In genomic region chr19:48794291-48794690, GRCh38 we compare ENCODE assay signal across 12 cellular contexts. TPM values are rescaled to one million over a fixed set of nuclear protein-coding genes. Genes with fewer than 3 reads are reported as not detected.
A peak's percentile ranks its signal among the peaks of the same experiment; 100 is the strongest.
DNase-seq lines count a peak whose midpoint lies in the region; ATAC-seq and TF ChIP-seq lines count a peak whose summit lies in the region.
"Had no signal": no experiment of that assay in that cellular context is flagged by ENCODE, and none has a peak within 500 bp of the region (broad histone marks: within the 10 kb centered on the region; RNA-seq: fewer than 3 reads in every experiment).

No MANE protein-coding gene starts in this region.

- H3K36me3 ChIP-seq in DND-41 (ENCODE audit: insufficient read depth, low read length) (0 out of 2 replicates have a peak, but pooled peaks cover 4% of the 10 kb centered on the region), gastrocnemius medialis (no peaks in the 10 kb centered on the region)

- H3K4me1 ChIP-seq in DND-41 (ENCODE audit: insufficient read depth, low read length) = peaks cover 16% of the 10 kb centered on the region
- peaks cover 0 to 4% of the 10 kb centered on the region in 2 donors for H3K4me1 ChIP-seq in gastrocnemius medialis

- H3K4me3 Mint-ChIP-seq in T-helper 17 cell (peak overlapping the region; percentile 89), glutamatergic neuron (ENCODE audit: unreplicated experiment) (peak overlapping the region; percentile 94)

- H3K9ac ChIP-seq in DND-41 (ENCODE audit: low read depth, low read length) = peak overlapping the region; percentile 51; the same call in 1 of the 2 replicates

- in situ Hi-C loops in gastrocnemius medialis (cut with MboI; ENCODE audit: low sequenced_read_pairs in 4 of 4) = loop anchor here (5.0 kb wide), 2 partner anchors 38 to 48 kb away; no protein-coding TSS in a partner anchor

- H3K27me3 ChIP-seq in DND-41 (ENCODE audit: insufficient read depth, low read length, poor library complexity) (no peaks in the 10 kb centered on the region), gastrocnemius medialis (no peaks in the 10 kb centered on the region)

- intact Hi-C loops in gastrocnemius medialis (cut with DNase I; ENCODE audit: low total_unique reads) = loop anchor here (2.0 kb wide), 1 partner anchor 17 kb away; the partner anchor contains the start of gene BCAT2

- H3K27me3 Mint-ChIP-seq in T-helper 17 cell = no peaks in the 10 kb centered on the region
- H3K27me3 Mint-ChIP-seq in glutamatergic neuron (ENCODE audit: unreplicated experiment) = no peaks in the 10 kb centered on the region

- TF ChIP-seq POLR2A in gastrocnemius medialis (IDR thresholded peaks at IDR 0.05) = no peak

- H3K79me2 ChIP-seq in DND-41 (ENCODE audit: insufficient read depth, low read length) = no peaks in the 10 kb centered on the region

- H3K36me3 Mint-ChIP-seq in T-helper 17 cell (ENCODE audit: low read depth) (no peaks in the 10 kb centered on the region), glutamatergic neuron (ENCODE audit: unreplicated experiment) (no peaks in the 10 kb centered on the region)

- peak overlapping the region; percentile 87 for H2AFZ ChIP-seq in DND-41 (ENCODE audit: low read depth, low read length)

- TF ChIP-seq CTCF in DND-41 (IDR thresholded peaks at IDR 0.05; ENCODE audit: borderline replicate concordance, extremely low read depth, low read length, poor library complexity, severe bottlenecking) (no peak), glutamatergic neuron (IDR thresholded peaks at IDR 0.05; ENCODE audit: partially characterized antibody, unreplicated experiment) (no peak), gastrocnemius medialis (IDR thresholded peaks at IDR 0.05 in 4 of 5, conservative IDR thresholded peaks at IDR 0.05 in 1 of 5) (no peak)

- H3K27ac Mint-ChIP-seq in T-helper 17 cell (no peak overlapping the region), glutamatergic neuron (ENCODE audit: unreplicated experiment) (no peak overlapping the region)

- H3K27ac ChIP-seq in DND-41 (ENCODE audit: low read length) = no peak overlapping the region
- H3K27ac ChIP-seq in gastrocnemius medialis = peak overlapping the region; percentile 83 to 90 (median 86)

- H3K9me3 Mint-ChIP-seq in glutamatergic neuron (ENCODE audit: unreplicated experiment) = no peaks in the 10 kb centered on the region

- DNase-seq in DND-41 (no peak), T-helper 17 cell (no peak), glutamatergic neuron (no peak), gastrocnemius medialis (no peak), left lobe of liver (ENCODE audit: low spot score) (no peak), SKM-1 treated with dmso at 0.1 percent for 144 hours (lab: John Stamatoyannopoulos, UW; ENCODE audit: unreplicated experiment) (no peak)
- DNase-seq: hippocampal formation, mucosa of descending colon, NCI-H1694 treated with DMSO at 0.1 percent for 48 hours had no signal

- peaks cover 4% of the 10 kb centered on the region for H3K4me1 Mint-ChIP-seq in T-helper 17 cell
- peaks cover 3% of the 10 kb centered on the region for H3K4me1 Mint-ChIP-seq in glutamatergic neuron (ENCODE audit: low read depth, unreplicated experiment)

- H3K4me3 ChIP-seq in DND-41 (ENCODE audit: low read depth in 1 of 2, low read length in 2 of 2) (no peak overlapping the region), gastrocnemius medialis (no peak overlapping the region)
- H3K4me3 ChIP-seq: mucosa of descending colon had no signal

- peak overlapping the region; percentile 82; the same call in 1 of the 2 replicates for H3K4me2 ChIP-seq in DND-41 (ENCODE audit: insufficient read depth, low read length)

- H3K9me3 ChIP-seq in DND-41 (ENCODE audit: insufficient read depth, low read length, severe bottlenecking) (no peaks in the 10 kb centered on the region), T-helper 17 cell (ENCODE audit: control insufficient read depth, low read length, poor library complexity, severe bottlenecking) (no peaks in the 10 kb centered on the region), gastrocnemius medialis (no peaks in the 10 kb centered on the region)
- H3K9me3 ChIP-seq: mucosa of descending colon had no signal

- no peaks in the 10 kb centered on the region for H4K20me1 ChIP-seq in DND-41 (ENCODE audit: insufficient read depth, low read length)

- ATAC-seq in DND-41 (ENCODE audit: insufficient read depth, low read depth) (no peak), T-helper 17 cell (no peak), gastrocnemius medialis (no peak), HG03342 (IDR thresholded peaks at IDR 0.05; ENCODE audit: unreplicated experiment) (no peak), GM21786 (IDR thresholded peaks at IDR 0.05; ENCODE audit: unreplicated experiment) (no peak), left lobe of liver (no peak)

RNA-seq across cellular contexts. Expression of gene BCAT2, which starts 16.5 kb away (rescaled TPM):
- total RNA-seq in T-helper 17 cell (10 to 100 TPM; 14.0 to 14.6 TPM), glutamatergic neuron (ENCODE audit: unreplicated experiment) (22.3 TPM), gastrocnemius medialis (10 to 100 TPM; 28.0 to 56.6 (median 43.8) TPM), left lobe of liver (21.7 TPM)

RNA-seq across cellular contexts. Expression of gene FGF21, which starts 39.0 kb away (rescaled TPM):
- total RNA-seq in T-helper 17 cell (not detected), glutamatergic neuron (ENCODE audit: unreplicated experiment) (not detected), gastrocnemius medialis (not detected), left lobe of liver (0.75 TPM)
- total RNA-seq: mucosa of descending colon, OCI-LY7 had no signal

RNA-seq across cellular contexts. Expression of gene FUT1, which starts 41.9 kb away (rescaled TPM):
- total RNA-seq in T-helper 17 cell = under 1 TPM; 0.07 to 0.16 TPM
- 4.4 TPM for total RNA-seq in glutamatergic neuron (ENCODE audit: unreplicated experiment)
- 1 to 10 TPM in 2 of 4 donors, under 1 TPM in 2; 0.61 to 1.3 (median 0.98) TPM for total RNA-seq in gastrocnemius medialis
- total RNA-seq in left lobe of liver = 0.43 TPM

RNA-seq across cellular contexts. Expression of gene HSD17B14, which starts 42.0 kb away (rescaled TPM):
- total RNA-seq in T-helper 17 cell (under 1 TPM in 1 of 2 donors, not detected in 1; 0.44 TPM), glutamatergic neuron (ENCODE audit: unreplicated experiment) (1.0 TPM), gastrocnemius medialis (1 to 10 TPM in 3 of 4 donors, not detected in 1; 1.2 to 1.9 (median 1.7) TPM), left lobe of liver (15.7 TPM)

RNA-seq across cellular contexts. Expression of gene IZUMO1, which starts 47.6 kb away (rescaled TPM):
- total RNA-seq in T-helper 17 cell = not detected
- not detected for total RNA-seq in glutamatergic neuron (ENCODE audit: unreplicated experiment)
- 1 to 10 TPM in 1 of 4 donors, not detected in 3; 2.1 TPM for total RNA-seq in gastrocnemius medialis
- not detected for total RNA-seq in left lobe of liver
- total RNA-seq: mucosa of descending colon, OCI-LY7 had no signal
